ENCODE assay signal across 17 cellular contexts in the genomic region with DNA sequence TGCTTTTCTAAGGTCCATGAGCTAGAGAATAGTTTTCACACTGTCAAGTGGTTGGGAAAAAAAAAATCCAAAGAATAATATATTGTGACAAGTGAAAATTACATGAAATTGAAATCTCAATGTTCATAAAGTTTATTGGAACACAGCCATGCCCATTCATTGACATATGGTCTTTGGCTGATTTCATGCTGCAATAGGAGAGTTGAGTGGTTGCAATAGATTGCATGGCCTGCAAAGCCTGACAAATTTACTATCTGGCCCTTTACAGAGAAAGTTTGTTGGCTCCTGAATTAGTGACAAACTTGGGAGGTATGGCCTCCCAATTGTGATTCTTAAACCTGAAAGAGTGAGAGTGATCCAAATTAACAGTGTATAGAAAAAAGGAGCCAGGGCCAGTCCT.
"Had no signal": no experiment of that assay in that cellular context is flagged by ENCODE, and none has a peak within 500 bp of the region (broad histone marks: within the 10 kb centered on the region; RNA-seq: fewer than 3 reads in every experiment).

No MANE protein-coding gene starts in this region.

- H3K4me1 ChIP-seq: foreskin keratinocyte had no signal

- H3K27me3 Mint-ChIP-seq: naive thymus-derived CD8-positive, alpha-beta T cell had no signal

- H3K9me3 ChIP-seq: thoracic aorta, vagina had no signal

- H3K9me3 Mint-ChIP-seq: activated T-cell treated with anti-CD3 and anti-CD28 coated beads, Interleukin-2, amount 50 U/mL, for 24 hours had no signal

- H3K36me3 Mint-ChIP-seq: activated naive CD4-positive, alpha-beta T cell treated with anti-CD3 and anti-CD28 coated beads, Interleukin-2, amount 50 U/mL, for 72 hours had no signal

- H3K4me3 ChIP-seq: hepatocyte, vagina had no signal

- DNase-seq: activated CD4-positive, alpha-beta T cell treated with anti-CD3 and anti-CD28 coated beads, Interleukin-2, amount 50 U/mL, for 4 hours; activated CD4-positive, CD25-positive, alpha-beta regulatory T cell treated with anti-CD3 and anti-CD28 coated beads, Interleukin-2, amount 50 U/mL, for 72 hours; activated effector memory CD4-positive, alpha-beta T cell treated with Interleukin-2 at 50 U/mL for 16 hours; activated T-cell treated with anti-CD3 and anti-CD28 coated beads, Interleukin-2, amount 50 U/mL, for 24 hours; amygdala; cerebellar nuclear complex; dermis blood vessel endothelial cell; foreskin keratinocyte; naive thymus-derived CD8-positive, alpha-beta T cell; stimulated activated CD4-positive, alpha-beta T cell treated with anti-CD3 and anti-CD28 coated beads, Interleukin-2, amount 100 ng/mL, for 24 hours; stimulated activated naive CD4-positive, alpha-beta T cell; T-helper 9 cell had no signal

- H3K27ac ChIP-seq: foreskin keratinocyte, hepatocyte had no signal

- ATAC-seq: activated naive CD4-positive, alpha-beta T cell treated with anti-CD3 and anti-CD28 coated beads, Interleukin-2, amount 50 U/mL, for 72 hours; foreskin keratinocyte; naive thymus-derived CD8-positive, alpha-beta T cell; sciatic nerve had no signal

- H3K36me3 ChIP-seq: thoracic aorta, vagina had no signal

- H3K27ac Mint-ChIP-seq: activated naive CD4-positive, alpha-beta T cell treated with anti-CD3 and anti-CD28 coated beads, Interleukin-2, amount 50 U/mL, for 72 hours; activated T-cell treated with anti-CD3 and anti-CD28 coated beads, Interleukin-2, amount 50 U/mL, for 24 hours; naive thymus-derived CD8-positive, alpha-beta T cell had no signal

- H3K27me3 ChIP-seq: foreskin keratinocyte, hepatocyte, vagina had no signal

- H3K4me3 Mint-ChIP-seq: activated T-cell treated with anti-CD3 and anti-CD28 coated beads, Interleukin-2, amount 50 U/mL, for 24 hours; naive thymus-derived CD8-positive, alpha-beta T cell had no signal
